In the genomic region with DNA sequence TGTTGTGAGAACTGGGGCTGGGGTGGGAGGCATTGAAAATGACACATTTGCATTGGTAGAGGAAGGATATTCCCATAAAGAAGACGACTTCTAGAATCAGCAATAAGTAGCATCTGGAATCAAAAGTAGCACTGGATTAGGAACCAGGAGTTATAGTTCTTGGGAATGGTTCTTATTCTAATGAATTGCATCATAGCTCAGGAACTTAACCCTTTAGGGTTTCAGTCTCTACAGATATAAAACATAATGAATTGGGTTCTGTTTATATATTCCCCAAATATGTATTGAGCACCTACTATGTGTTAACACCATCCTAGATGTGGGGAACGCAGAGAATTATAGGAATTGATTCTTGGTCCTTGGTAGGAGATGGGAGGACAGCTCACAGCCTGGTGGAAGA, we compare ENCODE assay signal across 21 cellular contexts. TPM values are rescaled to one million over a fixed set of nuclear protein-coding genes. Genes with fewer than 3 reads are reported as not detected.
A peak's percentile ranks its signal among the peaks of the same experiment; 100 is the strongest.
DNase-seq lines count a peak whose midpoint lies in the region; ATAC-seq, FAIRE-seq and TF ChIP-seq lines count a peak whose summit lies in the region.
"Had no signal": no experiment of that assay in that cellular context is flagged by ENCODE, and none has a peak within 500 bp of the region (broad histone marks: within the 10 kb centered on the region; RNA-seq: fewer than 3 reads in every experiment).

No MANE protein-coding gene starts in this region.

- H4K20me1 ChIP-seq in K562 (replicated peaks; ENCODE audit: control insufficient read depth, insufficient read depth, low read length): no peaks in the 10 kb centered on the region
- H4K20me1 ChIP-seq: BLaER1 treated with 17β-estradiol and CSF1 and Interleukin-3, amounts not matched to agents 10 nM and 100 nM had no signal

- no peaks in the 10 kb centered on the region for H3K79me2 ChIP-seq in K562 (ENCODE audit: control insufficient read depth, insufficient read depth, low read length)

- no peaks in the 10 kb centered on the region for H3K36me3 ChIP-seq in K562 (ENCODE audit: control insufficient read depth, insufficient read depth, low read length)
- H3K36me3 ChIP-seq: BLaER1 treated with 17β-estradiol and CSF1 and Interleukin-3, amounts not matched to agents 10 nM and 100 nM had no signal

- TF ChIP-seq POLR2A in K562 (conservative IDR thresholded peaks at IDR 0.05): no peak

- no peaks in the 10 kb centered on the region for H3K36me3 Mint-ChIP-seq in activated CD8-positive, alpha-beta T cell treated with anti-CD3 and anti-CD28 coated beads, Interleukin-2, amount 10 ng/mL, durations not matched to agents 7 days and 5 days (ENCODE audit: low read depth)
- H3K36me3 Mint-ChIP-seq in activated CD8-positive, alpha-beta T cell treated with anti-CD3 and anti-CD28 coated beads for 36 hours (ENCODE audit: low read depth): no peaks in the 10 kb centered on the region
- no peaks in the 10 kb centered on the region for H3K36me3 Mint-ChIP-seq in activated CD4-positive, alpha-beta T cell treated with anti-CD3 and anti-CD28 coated beads, Interleukin-2, amount 10 ng/mL, durations not matched to agents 7 days and 5 days (ENCODE audit: low read depth)
- no peaks in the 10 kb centered on the region for H3K36me3 Mint-ChIP-seq in natural killer cell
- H3K36me3 Mint-ChIP-seq: CD8-positive, alpha-beta T cell had no signal

- TF ChIP-seq RAD21 in K562 (CRISPR knock-in tag; conservative IDR thresholded peaks at IDR 0.05 in 1 of 2, IDR thresholded peaks at IDR 0.05 in 1 of 2): no peak

- no TSS peak for BruUV-seq in K562 (replicated peaks; lab: Mats Ljungman, UMichigan)

- TF ChIP-seq EP300 in K562 (IDR thresholded peaks at IDR 0.05; ENCODE audit: low read length): no peak

- POLR2A ChIA-PET in activated CD8-positive, alpha-beta T cell treated with anti-CD3 and anti-CD28 coated beads, Interleukin-2, amount 10 ng/mL, durations not matched to agents 7 days and 5 days (lab: Charles Lee): interaction anchor here (1.2 kb wide), 1 partner anchor 16 kb away, joined by 3 read pairs; no protein-coding TSS in a partner anchor
- POLR2A ChIA-PET in activated CD8-positive, alpha-beta T cell treated with anti-CD3 and anti-CD28 coated beads for 36 hours (lab: Charles Lee): interaction anchor here (1.2 kb wide), 1 partner anchor 10 kb away, joined by 3 read pairs; no protein-coding TSS in a partner anchor
- POLR2A ChIA-PET in K562 (lab: Yijun Ruan, JAX): interaction anchor here (0.5 to 3.1 kb wide), 3 partner anchors 13 to 440 kb away, joined by 3 to 8 read pairs (median 7); no protein-coding TSS in a partner anchor
- POLR2A ChIA-PET in activated CD4-positive, alpha-beta T cell treated with anti-CD3 and anti-CD28 coated beads, Interleukin-2, amount 10 ng/mL, durations not matched to agents 7 days and 5 days (lab: Charles Lee): no interaction called here

- no peaks in the 10 kb centered on the region for H3K9me1 ChIP-seq in K562 (ENCODE audit: control insufficient read depth, insufficient read depth, low read length)

- CTCF ChIA-PET in activated CD8-positive, alpha-beta T cell treated with anti-CD3 and anti-CD28 coated beads, Interleukin-2, amount 10 ng/mL, durations not matched to agents 7 days and 5 days (lab: Charles Lee): no interaction called here
- CTCF ChIA-PET in activated CD8-positive, alpha-beta T cell treated with anti-CD3 and anti-CD28 coated beads for 36 hours (lab: Charles Lee): interaction anchor here (1.2 kb wide), 1 partner anchor 46 kb away, joined by 4 read pairs; no protein-coding TSS in a partner anchor
- CTCF ChIA-PET in K562 (lab: Yijun Ruan, JAX; ENCODE audit: low intra/inter-chr PET ratio): no interaction called here
- CTCF ChIA-PET in activated CD4-positive, alpha-beta T cell treated with anti-CD3 and anti-CD28 coated beads, Interleukin-2, amount 10 ng/mL, durations not matched to agents 7 days and 5 days (lab: Charles Lee): interaction anchor here (2.0 kb wide), 1 partner anchor 10 kb away, joined by 9 read pairs; no protein-coding TSS in a partner anchor

- no peaks in the 10 kb centered on the region for H3K9me3 Mint-ChIP-seq in activated CD8-positive, alpha-beta T cell treated with anti-CD3 and anti-CD28 coated beads, Interleukin-2, amount 10 ng/mL, durations not matched to agents 7 days and 5 days (ENCODE audit: insufficient read depth)
- no peaks in the 10 kb centered on the region for H3K9me3 Mint-ChIP-seq in activated CD8-positive, alpha-beta T cell treated with anti-CD3 and anti-CD28 coated beads for 36 hours
- H3K9me3 Mint-ChIP-seq in activated CD4-positive, alpha-beta T cell treated with anti-CD3 and anti-CD28 coated beads, Interleukin-2, amount 10 ng/mL, durations not matched to agents 7 days and 5 days: peaks cover 7% of the 10 kb centered on the region
- no peaks in the 10 kb centered on the region for H3K9me3 Mint-ChIP-seq in natural killer cell
- H3K9me3 Mint-ChIP-seq: CD4-positive, alpha-beta T cell; CD8-positive, alpha-beta T cell had no signal

- FAIRE-seq in K562 (lab: Jason Lieb, UNC): no peak
- FAIRE-seq: A549, D721Med, G401.6, GM12891, GM19239 had no signal

- in situ Hi-C loops in K562 (cut with MboI): no loop called here

- H3K27me3 Mint-ChIP-seq in activated CD8-positive, alpha-beta T cell treated with anti-CD3 and anti-CD28 coated beads, Interleukin-2, amount 10 ng/mL, durations not matched to agents 7 days and 5 days (ENCODE audit: low read depth): no peaks in the 10 kb centered on the region
- no peaks in the 10 kb centered on the region for H3K27me3 Mint-ChIP-seq in activated CD8-positive, alpha-beta T cell treated with anti-CD3 and anti-CD28 coated beads for 36 hours
- H3K27me3 Mint-ChIP-seq in activated CD4-positive, alpha-beta T cell treated with anti-CD3 and anti-CD28 coated beads, Interleukin-2, amount 10 ng/mL, durations not matched to agents 7 days and 5 days: no peaks in the 10 kb centered on the region
- H3K27me3 Mint-ChIP-seq in natural killer cell (ENCODE audit: low read depth in 2 of 2): no peaks in the 10 kb centered on the region
- H3K27me3 Mint-ChIP-seq: CD4-positive, alpha-beta T cell had no signal

- no peak overlapping the region for H3K4me2 ChIP-seq in K562 (ENCODE audit: insufficient read depth, low read length)
- H3K4me2 ChIP-seq: A549; BLaER1 treated with 17β-estradiol and CSF1 and Interleukin-3, amounts not matched to agents 10 nM and 100 nM had no signal

- no peak for ATAC-seq in activated CD8-positive, alpha-beta T cell treated with anti-CD3 and anti-CD28 coated beads, Interleukin-2, amount 10 ng/mL, durations not matched to agents 7 days and 5 days
- no peak for ATAC-seq in activated CD8-positive, alpha-beta T cell treated with anti-CD3 and anti-CD28 coated beads for 36 hours
- ATAC-seq in K562 (no peak), natural killer cell (no peak)
- ATAC-seq: A549; CD8-positive, alpha-beta T cell had no signal

- no peak overlapping the region for H3K4me3 Mint-ChIP-seq in activated CD8-positive, alpha-beta T cell treated with anti-CD3 and anti-CD28 coated beads, Interleukin-2, amount 10 ng/mL, durations not matched to agents 7 days and 5 days
- H3K4me3 Mint-ChIP-seq in activated CD8-positive, alpha-beta T cell treated with anti-CD3 and anti-CD28 coated beads for 36 hours: no peak overlapping the region
- H3K4me3 Mint-ChIP-seq in activated CD4-positive, alpha-beta T cell treated with anti-CD3 and anti-CD28 coated beads, Interleukin-2, amount 10 ng/mL, durations not matched to agents 7 days and 5 days: no peak overlapping the region
- H3K4me3 Mint-ChIP-seq in natural killer cell: no peak overlapping the region
- H3K4me3 Mint-ChIP-seq: B cell; CD4-positive, alpha-beta T cell; CD8-positive, alpha-beta T cell had no signal

- no peak overlapping the region for H3K27ac Mint-ChIP-seq in activated CD8-positive, alpha-beta T cell treated with anti-CD3 and anti-CD28 coated beads, Interleukin-2, amount 10 ng/mL, durations not matched to agents 7 days and 5 days
- H3K27ac Mint-ChIP-seq in activated CD8-positive, alpha-beta T cell treated with anti-CD3 and anti-CD28 coated beads for 36 hours: no peak overlapping the region
- H3K27ac Mint-ChIP-seq in activated CD4-positive, alpha-beta T cell treated with anti-CD3 and anti-CD28 coated beads, Interleukin-2, amount 10 ng/mL, durations not matched to agents 7 days and 5 days: no peak overlapping the region
- no peak overlapping the region for H3K27ac Mint-ChIP-seq in natural killer cell
- H3K27ac Mint-ChIP-seq: B cell; CD4-positive, alpha-beta T cell; CD8-positive, alpha-beta T cell had no signal

- H2AFZ ChIP-seq in K562 (ENCODE audit: low read depth, low read length): no peak overlapping the region

- TF ChIP-seq CTCF in activated CD8-positive, alpha-beta T cell treated with anti-CD3 and anti-CD28 coated beads for 36 hours (IDR thresholded peaks at IDR 0.05): no peak
- no peak for TF ChIP-seq CTCF in K562 (IDR thresholded peaks at IDR 0.05 in 2 of 3, conservative IDR thresholded peaks at IDR 0.05 in 1 of 3; ENCODE audit: insufficient read depth in 2 of 3, low read depth in 1 of 3, low read length in 3 of 3)
- no peak for TF ChIP-seq CTCF in natural killer cell (IDR thresholded peaks at IDR 0.05)

- no peak overlapping the region for H3K27ac ChIP-seq in K562 (ENCODE audit: extremely low read depth, low read depth, low read length)
- H3K27ac ChIP-seq: 22Rv1; A549; BLaER1 treated with 17β-estradiol and CSF1 and Interleukin-3, amounts not matched to agents 10 nM and 100 nM; C4-2B had no signal

- DNase-seq in activated CD8-positive, alpha-beta T cell treated with anti-CD3 and anti-CD28 coated beads, Interleukin-2, amount 10 ng/mL, durations not matched to agents 7 days and 5 days: peak; percentile 12
- DNase-seq in activated CD8-positive, alpha-beta T cell treated with anti-CD3 and anti-CD28 coated beads for 36 hours: no peak
- DNase-seq in K562 (ENCODE audit: extremely low read depth in 1 of 4, low spot score in 3 of 4): no peak
- no peak for DNase-seq in activated CD4-positive, alpha-beta T cell treated with anti-CD3 and anti-CD28 coated beads, Interleukin-2, amount 10 ng/mL, durations not matched to agents 7 days and 5 days
- DNase-seq in natural killer cell: no peak
- DNase-seq: AML-193; Caco-2; Calu3; CD4-positive, alpha-beta T cell; CD8-positive, alpha-beta T cell; DMS79 treated with DMSO at 0.1 percent for 48 hours; GF-D8 had no signal

- WGBS in K562 (ENCODE audit: insufficient coverage, low coverage, missing lambda C conversion rate): 2% methylated on average over 2 of the region's 2 CpGs

- H3K4me1 Mint-ChIP-seq in activated CD8-positive, alpha-beta T cell treated with anti-CD3 and anti-CD28 coated beads, Interleukin-2, amount 10 ng/mL, durations not matched to agents 7 days and 5 days (ENCODE audit: low read depth): no peaks in the 10 kb centered on the region
- peaks cover 4% of the 10 kb centered on the region for H3K4me1 Mint-ChIP-seq in activated CD8-positive, alpha-beta T cell treated with anti-CD3 and anti-CD28 coated beads for 36 hours (ENCODE audit: low read depth)
- no peaks in the 10 kb centered on the region for H3K4me1 Mint-ChIP-seq in activated CD4-positive, alpha-beta T cell treated with anti-CD3 and anti-CD28 coated beads, Interleukin-2, amount 10 ng/mL, durations not matched to agents 7 days and 5 days
- peaks cover 15 to 17% of the 10 kb centered on the region in 2 donors for H3K4me1 Mint-ChIP-seq in natural killer cell
- H3K4me1 Mint-ChIP-seq: B cell had no signal

- H3K9ac ChIP-seq in K562 (ENCODE audit: insufficient read depth in 1 of 2, low read depth in 2 of 2, low read length in 2 of 2): no peak overlapping the region
- H3K9ac ChIP-seq: BLaER1 treated with 17β-estradiol and CSF1 and Interleukin-3, amounts not matched to agents 10 nM and 100 nM had no signal

- no peaks in the 10 kb centered on the region for H3K4me1 ChIP-seq in K562 (replicated peaks in 1 of 2; ENCODE audit: control insufficient read depth in 2 of 2, insufficient read depth in 2 of 2, low read length in 2 of 2)
- H3K4me1 ChIP-seq: A549; BLaER1 treated with 17β-estradiol and CSF1 and Interleukin-3, amounts not matched to agents 10 nM and 100 nM; Caco-2 had no signal

- intact Hi-C loops in activated CD8-positive, alpha-beta T cell treated with anti-CD3 and anti-CD28 coated beads for 36 hours (cut with micrococcal nuclease): no loop called here
- intact Hi-C loops in K562 (cut with micrococcal nuclease): no loop called here
- intact Hi-C loops in natural killer cell (cut with micrococcal nuclease): no loop called here

- no peaks in the 10 kb centered on the region for H3K9me3 ChIP-seq in K562 (replicated peaks; ENCODE audit: control insufficient read depth, insufficient read depth, low read depth, low read length)
- H3K9me3 ChIP-seq: A549, Caco-2 had no signal

- H3K27me3 ChIP-seq in K562 (ENCODE audit: control insufficient read depth in 2 of 2, insufficient read depth in 2 of 2, low read length in 2 of 2): peaks cover 7 to 23% of the 10 kb centered on the region in 2 experiments; a peak in 4 of 5 replicates
- H3K27me3 ChIP-seq: BLaER1 treated with 17β-estradiol and CSF1 and Interleukin-3, amounts not matched to agents 10 nM and 100 nM had no signal

- H3K4me3 ChIP-seq in K562: no peak overlapping the region
- H3K4me3 ChIP-seq: A549; BLaER1 treated with 17β-estradiol and CSF1 and Interleukin-3, amounts not matched to agents 10 nM and 100 nM had no signal

RNA-seq across cellular contexts. Expression of gene SNRK, which starts 16.3 kb away (rescaled TPM):
- total RNA-seq in activated CD8-positive, alpha-beta T cell treated with anti-CD3 and anti-CD28 coated beads, Interleukin-2, amount 10 ng/mL, durations not matched to agents 7 days and 5 days: 10 to 100 TPM; 55.5 to 55.7 TPM
- 10 to 100 TPM; 28.9 to 29.2 TPM for total RNA-seq in activated CD8-positive, alpha-beta T cell treated with anti-CD3 and anti-CD28 coated beads for 36 hours
- 20.1 and 34.8 TPM in 2 replicates for total RNA-seq in K562 (2011; cell fraction: chromatin; rRNA removed; ENCODE audit: low replicate concordance)
- 8.0 and 9.3 TPM in 2 replicates for total RNA-seq in K562 (2011; cell fraction: nucleolus; rRNA removed)
- total RNA-seq in K562 (2011; cell fraction: nucleoplasm; rRNA removed): 13.2 and 26.1 TPM in 2 replicates
- 8.9 and 9.7 TPM in 2 replicates for total RNA-seq in K562 (2014; rRNA removed)
- 10.8 and 12.6 TPM in 2 replicates for total RNA-seq in K562 (2014; rRNA removed; fragmentation: Illumina TruSeq; extraction: Trizol)
- total RNA-seq in K562 (2015; rRNA removed; fragmentation: Illumina TruSeq; extraction: Trizol): 10.4 and 12.3 TPM in 2 replicates
- 8.2 and 11.5 TPM in 2 replicates for total RNA-seq in K562 (2021)
- 6.7 and 7.3 TPM in 2 replicates for polyA plus RNA-seq in K562 (2011; rRNA removed)
- polyA plus RNA-seq in K562 (2011; cell fraction: cytosol; rRNA removed): 4.2 and 4.8 TPM in 2 replicates
- 8.2 and 9.1 TPM in 2 replicates for polyA plus RNA-seq in K562 (2011; cell fraction: nucleus; rRNA removed)
- polyA plus RNA-seq in K562 (2012): 4.8 and 6.7 TPM in 2 replicates
- polyA plus RNA-seq in K562 (2014; fragmentation: Illumina TruSeq; extraction: Trizol): 6.8 and 7.1 TPM in 2 replicates
- 1 to 10 TPM; 1.7 to 2.0 TPM for polyA plus RNA-seq in K562 (2014; fragmentation: Nextera tagmentation; extraction: Ambion mirVana)
- polyA plus RNA-seq in K562 (2014; rRNA removed): 4.2 TPM in 2 replicates
- polyA minus RNA-seq in K562 (2011; rRNA and poly(A)+ RNA removed): 24.8 and 27.8 TPM in 2 replicates
- polyA minus RNA-seq in K562 (2011; cell fraction: cytosol; rRNA and poly(A)+ RNA removed): 13.2 and 20.2 TPM in 2 replicates
- 10.1 and 14.2 TPM in 2 replicates for polyA minus RNA-seq in K562 (2011; cell fraction: nucleus; rRNA and poly(A)+ RNA removed)
- 10 to 100 TPM; 62.9 to 65.6 TPM for total RNA-seq in activated CD4-positive, alpha-beta T cell treated with anti-CD3 and anti-CD28 coated beads, Interleukin-2, amount 10 ng/mL, durations not matched to agents 7 days and 5 days
- total RNA-seq in natural killer cell: 100 to 1,000 TPM; 177 to 209 (median 186) TPM

Comparison
In these comparisons a context has a peak if more than half of its experiments do, and no peak if none do; other contexts are left out.
1. CTCF ChIA-PET loops: an anchor here in activated CD8-positive, alpha-beta T cell treated with anti-CD3 and anti-CD28 coated beads for 36 hours (1.2 kb wide) and activated CD4-positive, alpha-beta T cell treated with anti-CD3 and anti-CD28 coated beads, Interleukin-2, amount 10 ng/mL, durations not matched to agents 7 days and 5 days (2.0 kb wide); none called in activated CD8-positive, alpha-beta T cell treated with anti-CD3 and anti-CD28 coated beads, Interleukin-2, amount 10 ng/mL, durations not matched to agents 7 days and 5 days and K562.